10 cellular contexts compared by ENCODE assay signal in the genomic region with DNA sequence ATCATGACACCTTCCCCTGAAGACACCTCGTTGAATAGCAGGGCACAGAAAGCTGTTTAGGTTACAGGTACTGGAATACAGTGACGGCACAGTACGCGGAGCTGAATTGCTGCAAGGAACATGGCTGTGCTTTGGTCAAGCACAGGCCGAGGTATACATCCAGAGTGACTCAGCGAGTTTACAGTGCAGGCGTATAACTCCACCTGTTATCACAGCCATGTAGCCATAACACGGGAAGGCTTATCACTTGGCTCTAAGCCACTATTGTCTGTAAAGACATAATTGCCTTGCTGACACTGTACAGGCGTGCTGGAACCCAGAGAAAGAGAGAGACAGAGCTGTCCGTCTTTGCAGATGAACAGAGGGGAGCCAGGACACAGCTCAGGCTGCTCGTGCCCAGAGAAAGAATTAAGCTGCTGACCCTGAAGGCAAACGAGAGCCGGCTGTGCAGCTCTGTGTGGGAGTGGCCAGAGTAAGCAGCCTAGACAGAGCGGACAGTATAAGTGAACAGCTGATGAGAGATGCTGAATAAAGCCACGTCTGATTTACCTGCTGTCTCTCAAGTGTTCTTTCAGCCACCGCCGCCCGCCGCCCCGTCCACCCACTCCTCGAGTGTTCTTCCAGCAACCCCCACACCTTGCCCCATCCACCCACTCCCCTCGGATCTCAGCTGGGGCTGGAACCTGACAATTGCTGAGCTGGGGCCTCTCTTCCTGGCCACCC.
A peak's percentile ranks its signal among the peaks of the same experiment; 100 is the strongest.
DNase-seq lines count a peak whose midpoint lies in the region; ATAC-seq and TF ChIP-seq lines count a peak whose summit lies in the region.
"Had no signal": no experiment of that assay in that cellular context is flagged by ENCODE, and none has a peak within 500 bp of the region (broad histone marks: within the 10 kb centered on the region; RNA-seq: fewer than 3 reads in every experiment).

No MANE protein-coding gene starts in this region.

- H3K4me3 ChIP-seq in SK-N-MC (no peak overlapping the region), fibroblast of villous mesenchyme (ENCODE audit: low read depth, low read length) (no peak overlapping the region), ovary (no peak overlapping the region)
- H3K4me3 ChIP-seq: BLaER1 treated with 17β-estradiol and CSF1 and Interleukin-3, amounts not matched to agents 10 nM and 100 nM had no signal

- no peaks in the 10 kb centered on the region for H3K9me3 ChIP-seq in SK-N-MC (ENCODE audit: low read depth, low read length)
- no peaks in the 10 kb centered on the region for H3K9me3 ChIP-seq in ovary
- H3K9me3 ChIP-seq: BLaER1 treated with 17β-estradiol and CSF1 and Interleukin-3, amounts not matched to agents 10 nM and 100 nM had no signal

- no peak for ATAC-seq in GM21423 (IDR thresholded peaks at IDR 0.05; ENCODE audit: unreplicated experiment)
- ATAC-seq in HG02970 (IDR thresholded peaks at IDR 0.05; ENCODE audit: low FRiP score, unreplicated experiment), result no peak
- ATAC-seq in HG02588 (IDR thresholded peaks at IDR 0.05; ENCODE audit: unreplicated experiment), result no peak

- H3K27ac ChIP-seq in SK-N-MC (peak overlapping the region; percentile 83), ovary (peak overlapping the region; percentile 38 to 63)
- H3K27ac ChIP-seq: BLaER1 treated with 17β-estradiol and CSF1 and Interleukin-3, amounts not matched to agents 10 nM and 100 nM had no signal

- intact Hi-C loops in ovary (cut with DNase I), result loop anchor here in 2 of 4 donors (5.0 to 10.0 kb wide), 3 partner anchors 37 to 133 kb away; a partner anchor contains a TSS

- peaks cover 31% of the 10 kb centered on the region for H3K4me1 ChIP-seq in ovary (ENCODE audit: insufficient read depth)

- TF ChIP-seq CTCF in fibroblast of villous mesenchyme (IDR thresholded peaks at IDR 0.05; ENCODE audit: insufficient read depth, low read depth, low read length) (no peak), ovary (IDR thresholded peaks at IDR 0.05) (no peak)

- H3K9ac ChIP-seq in SK-N-MC (ENCODE audit: insufficient read length), result no peak overlapping the region
- H3K9ac ChIP-seq: BLaER1 treated with 17β-estradiol and CSF1 and Interleukin-3, amounts not matched to agents 10 nM and 100 nM had no signal

- no peak for TF ChIP-seq POLR2A in ovary (IDR thresholded peaks at IDR 0.05)

- no peaks in the 10 kb centered on the region for H3K27me3 ChIP-seq in ovary
- H3K27me3 ChIP-seq: BLaER1 treated with 17β-estradiol and CSF1 and Interleukin-3, amounts not matched to agents 10 nM and 100 nM had no signal

- H3K36me3 ChIP-seq in SK-N-MC (ENCODE audit: insufficient read depth, low read length) (no peaks in the 10 kb centered on the region), ovary (no peaks in the 10 kb centered on the region)
- H3K36me3 ChIP-seq: BLaER1 treated with 17β-estradiol and CSF1 and Interleukin-3, amounts not matched to agents 10 nM and 100 nM had no signal

- TF ChIP-seq EP300 in ovary (IDR thresholded peaks at IDR 0.05), result no peak

- WGBS in ovary, 3 donors, result 20 to 29% (median 24%) methylated on average over 22 of the region's 22 CpGs

- DNase-seq in COLO668 (lab: John Stamatoyannopoulos, UW; ENCODE audit: unreplicated experiment), result peak; percentile 23
- no peak for DNase-seq in SK-N-MC (ENCODE audit: low read depth, low spot score)
- peak; percentile 63 for DNase-seq in fibroblast of villous mesenchyme (ENCODE audit: low read depth)
- DNase-seq in ovary, result peak; percentile 59 to 76 (median 70)
- DNase-seq in amniotic stem cell (lab: John Stamatoyannopoulos, UW), result no peak
- DNase-seq: activated naive CD8-positive, alpha-beta T cell treated with anti-CD3 and anti-CD28 coated beads, Interleukin-2, amount 10 ng/mL, durations not matched to agents 7 days and 5 days had no signal

Comparison
In these comparisons a context has a peak if more than half of its experiments do, and no peak if none do; other contexts are left out.
1. DNase-seq: peak in COLO668 (single experiment), fibroblast of villous mesenchyme (single experiment) and ovary (5 of 5); none in SK-N-MC (single experiment) and amniotic stem cell (single experiment).